13 cellular contexts compared by ENCODE assay signal in genomic region chr9:77879344-77880089, GRCh38.
A peak's percentile ranks its signal among the peaks of the same experiment; 100 is the strongest.
DNase-seq lines count a peak whose midpoint lies in the region; ATAC-seq and TF ChIP-seq lines count a peak whose summit lies in the region.
"Had no signal": no experiment of that assay in that cellular context is flagged by ENCODE, and none has a peak within 500 bp of the region (broad histone marks: within the 10 kb centered on the region; RNA-seq: fewer than 3 reads in every experiment).

No MANE protein-coding gene starts in this region.

- TF ChIP-seq CTCF in cardiac fibroblast (IDR thresholded peaks at IDR 0.05; ENCODE audit: low read depth, low read length) (no peak), endodermal cell (conservative IDR thresholded peaks at IDR 0.05) (no peak)

- no peaks in the 10 kb centered on the region for H3K9me3 Mint-ChIP-seq in endodermal cell
- H3K9me3 Mint-ChIP-seq: activated naive CD4-positive, alpha-beta T cell treated with anti-CD3 and anti-CD28 coated beads for 36 hours had no signal

- H3K79me2 ChIP-seq in ACC112 (ENCODE audit: control insufficient read depth, insufficient read depth, low read length, unreplicated experiment), result peaks cover 23% of the 10 kb centered on the region

- H3K4me3 Mint-ChIP-seq in endodermal cell, result no peak overlapping the region
- H3K4me3 Mint-ChIP-seq: activated naive CD4-positive, alpha-beta T cell treated with anti-CD3 and anti-CD28 coated beads for 36 hours had no signal

- H3K27ac ChIP-seq in ACC112 (ENCODE audit: low read depth, low read length) (peak overlapping the region; percentile 46), mesodermal cell (ENCODE audit: low read depth, low read length, severe bottlenecking) (peak overlapping the region; percentile 8), endodermal cell (ENCODE audit: low read depth, low read length) (no peak overlapping the region)
- H3K27ac ChIP-seq: spleen, WERI-Rb-1 had no signal

- H3K4me1 ChIP-seq in ACC112 (ENCODE audit: control insufficient read depth, insufficient read depth, low read length, unreplicated experiment) (peaks cover 36% of the 10 kb centered on the region), mesodermal cell (ENCODE audit: control insufficient read depth, insufficient read depth, low read length, poor library complexity, severe bottlenecking) (peaks cover 16% of the 10 kb centered on the region), endodermal cell (ENCODE audit: control insufficient read depth, insufficient read depth, low read length) (peaks cover 35% of the 10 kb centered on the region)

- no peak for ATAC-seq in GM18511 (IDR thresholded peaks at IDR 0.05; ENCODE audit: unreplicated experiment)

- H3K9ac ChIP-seq in endodermal cell (ENCODE audit: extremely low read depth, low read length, poor library complexity, severe bottlenecking), result no peak overlapping the region

- WGBS in mesodermal cell (ENCODE audit: insufficient coverage in 2 of 2), 2 experiments, result 92% methylated on average over 6 to 9 of the region's 11 CpGs
- WGBS in endodermal cell (ENCODE audit: insufficient coverage in 1 of 2, insufficient read length in 1 of 2), 2 experiments, result 87 to 96% methylated on average over 4 to 11 of the region's 11 CpGs

- no peaks in the 10 kb centered on the region for H3K36me3 ChIP-seq in ACC112 (ENCODE audit: insufficient read depth, low read length)
- H3K36me3 ChIP-seq in mesodermal cell (ENCODE audit: control insufficient read depth, insufficient read depth, low read length), result no peaks in the 10 kb centered on the region
- H3K36me3 ChIP-seq in endodermal cell (ENCODE audit: control insufficient read depth, insufficient read depth, low read length), result no peaks in the 10 kb centered on the region
- H3K36me3 ChIP-seq: spleen, WERI-Rb-1 had no signal

- no peak overlapping the region for H3K27ac Mint-ChIP-seq in endodermal cell
- H3K27ac Mint-ChIP-seq: activated naive CD4-positive, alpha-beta T cell treated with anti-CD3 and anti-CD28 coated beads for 36 hours had no signal

- no peak overlapping the region for H2AFZ ChIP-seq in ACC112 (ENCODE audit: low read length, unreplicated experiment)

- H3K9me3 ChIP-seq in mesodermal cell (ENCODE audit: control insufficient read depth, low read length), result no peaks in the 10 kb centered on the region
- H3K9me3 ChIP-seq in endodermal cell (ENCODE audit: control insufficient read depth, low read length), result no peaks in the 10 kb centered on the region
- H3K9me3 ChIP-seq: spleen had no signal

- no peaks in the 10 kb centered on the region for H3K36me3 Mint-ChIP-seq in endodermal cell (ENCODE audit: low read depth)

- DNase-seq in M059J (ENCODE audit: low read depth) (peak; percentile 26), cardiac fibroblast (ENCODE audit: low read depth in 2 of 2) (peak; percentile 44 to 66), NCI-H2107 treated with DMSO at 0.1 percent for 48 hours (lab: John Stamatoyannopoulos, UW; ENCODE audit: unreplicated experiment) (no peak), endodermal cell (no peak), anterior cingulate cortex (lab: John Stamatoyannopoulos, UW) (no peak)
- DNase-seq: activated naive CD4-positive, alpha-beta T cell treated with anti-CD3 and anti-CD28 coated beads for 36 hours; central memory CD4-positive, alpha-beta T cell; COR-L47; spleen; WERI-Rb-1 had no signal

- peaks cover 2% of the 10 kb centered on the region for H3K27me3 Mint-ChIP-seq in endodermal cell (ENCODE audit: insufficient read depth)

- H3K4me3 ChIP-seq in ACC112 (ENCODE audit: low read depth, low read length) (no peak overlapping the region), cardiac fibroblast (replicated peaks in 1 of 2; ENCODE audit: low read depth in 2 of 2, low read length in 2 of 2) (no peak overlapping the region), mesodermal cell (ENCODE audit: extremely low read depth, insufficient read depth, low read length, poor library complexity, severe bottlenecking) (no peak overlapping the region), endodermal cell (ENCODE audit: low read length) (no peak overlapping the region)
- H3K4me3 ChIP-seq: spleen had no signal

- H3K4me1 Mint-ChIP-seq in endodermal cell, result peaks cover 38% of the 10 kb centered on the region

- H3K27me3 ChIP-seq in ACC112 (ENCODE audit: insufficient read depth, low read length) (no peaks in the 10 kb centered on the region), endodermal cell (ENCODE audit: control insufficient read depth, insufficient read depth, low read length, poor library complexity, severe bottlenecking) (no peaks in the 10 kb centered on the region)
- H3K27me3 ChIP-seq: spleen had no signal

Comparison
In these comparisons a context has a peak if more than half of its experiments do, and no peak if none do; other contexts are left out.
1. DNase-seq: peak in M059J (single experiment) and cardiac fibroblast (2 of 2); none in NCI-H2107 treated with DMSO at 0.1 percent for 48 hours (single experiment), endodermal cell (single experiment) and anterior cingulate cortex (0 of 58).